ENCODE assay signal across 8 cellular contexts in the genomic region with DNA sequence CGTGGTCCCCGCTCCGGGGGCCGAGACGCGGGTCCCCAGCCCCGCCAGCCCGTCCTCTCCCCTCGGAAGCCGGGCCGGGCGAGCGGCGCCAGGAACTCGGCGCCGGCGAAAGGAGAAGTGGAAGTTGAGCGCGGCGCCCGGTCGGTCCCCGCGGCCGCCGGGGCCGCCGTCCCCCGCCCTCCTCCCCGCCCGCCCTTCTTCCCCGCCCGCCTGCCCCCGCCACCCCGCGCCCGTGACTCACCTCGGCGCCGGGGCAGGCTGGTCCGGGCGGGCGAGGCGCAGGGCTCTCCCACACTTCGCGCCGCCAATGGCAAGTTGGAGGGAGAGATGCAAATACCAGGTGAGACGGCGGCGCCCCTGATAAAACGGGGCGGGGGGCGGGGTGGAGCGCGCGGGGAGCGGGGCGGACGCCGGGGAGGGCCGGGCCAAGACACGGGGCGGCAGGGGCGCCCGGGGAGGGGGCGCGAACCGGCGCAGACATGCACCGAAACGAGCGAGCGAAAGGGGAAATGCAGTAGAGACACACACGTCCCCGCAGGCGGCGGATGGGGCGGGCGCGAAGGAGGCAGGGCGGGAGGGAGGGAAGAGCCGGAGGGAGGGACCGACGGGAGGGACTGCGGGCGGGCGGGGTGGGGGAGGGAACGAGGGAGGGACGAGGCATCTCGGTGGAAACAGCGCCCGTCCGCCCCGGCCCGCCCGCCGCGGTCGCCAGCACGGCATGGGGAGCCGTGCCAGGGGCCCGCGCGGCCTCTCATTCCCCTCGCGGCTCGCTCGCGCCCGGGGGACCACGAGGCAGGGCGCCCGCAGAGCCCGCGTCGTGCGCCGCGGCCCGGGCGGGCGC. TPM values are rescaled to one million over a fixed set of nuclear protein-coding genes. Genes with fewer than 3 reads are reported as not detected.
A peak's percentile ranks its signal among the peaks of the same experiment; 100 is the strongest.
DNase-seq lines count a peak whose midpoint lies in the region; ATAC-seq and FAIRE-seq lines count a peak whose summit lies in the region.

ELF4 (minus strand) TSS at position 119 of the 841 bp plus-strand sequence. CDS start 29,167 bp downstream, outside the sequence.

- DNase-seq in AG20443 (ENCODE audit: low spot score) (peak; percentile 76), SKM-1 treated with dmso at 0.1 percent for 144 hours (lab: John Stamatoyannopoulos, UW; ENCODE audit: unreplicated experiment) (peak; percentile 36), amniotic epithelial cell (ENCODE audit: low read depth) (peak; percentile 68), small intestine (peak; percentile 71)

- H3K36me3 ChIP-seq in HUES48 (ENCODE audit: control insufficient read depth, insufficient read depth, low read length) (no peaks in the 10 kb centered on the region), small intestine (ENCODE audit: control insufficient read depth in 2 of 2, insufficient read depth in 2 of 2, low read length in 2 of 2) (no peaks in the 10 kb centered on the region)

- H3K9me3 ChIP-seq in HUES48 (ENCODE audit: control insufficient read depth, insufficient read depth, low read length), result no peaks in the 10 kb centered on the region
- no peaks in the 10 kb centered on the region for H3K9me3 ChIP-seq in small intestine (ENCODE audit: control insufficient read depth, low read depth)

- peak; percentile 29 for ATAC-seq in GM18907 (IDR thresholded peaks at IDR 0.05; ENCODE audit: unreplicated experiment)
- no peak for ATAC-seq in GM18873 (IDR thresholded peaks at IDR 0.05; ENCODE audit: low FRiP score, unreplicated experiment)

- H3K9ac ChIP-seq in HUES48 (ENCODE audit: low read depth, low read length), result no peak within 1 kb of the TSS

- H3K27ac ChIP-seq in HUES48 (ENCODE audit: low read depth, low read length), result no peak within 1 kb of the TSS
- peak within 1 kb of the TSS; percentile 91 to 96 for H3K27ac ChIP-seq in small intestine (ENCODE audit: low read depth in 1 of 2, low read length in 1 of 2)

- H3K27me3 ChIP-seq in HUES48 (ENCODE audit: control insufficient read depth, insufficient read depth, low read length) (peaks cover 44% of the 10 kb centered on the region), small intestine (ENCODE audit: control insufficient read depth in 2 of 2, insufficient read depth in 2 of 2, low read length in 2 of 2) (no peaks in the 10 kb centered on the region)

- H3K4me3 ChIP-seq in HUES48 (ENCODE audit: low read depth, low read length), result peak within 1 kb of the TSS; percentile 59
- peak within 1 kb of the TSS; percentile 20 for H3K4me3 ChIP-seq in iPS-11a (ENCODE audit: low read depth, low read length)
- peak within 1 kb of the TSS; percentile 62 to 82 for H3K4me3 ChIP-seq in small intestine (ENCODE audit: low read depth in 1 of 2, low read length in 2 of 2)

- no peak for FAIRE-seq in small intestine (lab: Jason Lieb, UNC)

- peaks cover 18% of the 10 kb centered on the region; the same call in 1 of the 2 replicates for H3K4me1 ChIP-seq in HUES48 (ENCODE audit: control insufficient read depth, insufficient read depth, low read length)
- no peaks in the 10 kb centered on the region for H3K4me1 ChIP-seq in small intestine (ENCODE audit: control insufficient read depth in 2 of 2, insufficient read depth in 1 of 2, low read depth in 1 of 2, low read length in 1 of 2)

- 0 to 40% (median 1%) methylated on average over 3 to 112 of the region's 123 CpGs for WGBS in small intestine, 3 donors

RNA-seq across cellular contexts. Expression of gene ELF4, which starts in this region (rescaled TPM):
- 10 to 100 TPM; 10.4 to 13.8 (median 13.6) TPM for polyA plus RNA-seq in small intestine

Comparison
In these comparisons a context has a peak if more than half of its experiments do, and no peak if none do; other contexts are left out.
1. H3K4me3 ChIP-seq: peak in every context shown above with its lines; median percentile 72 in small intestine; 59 in HUES48; 20 in iPS-11a.